ENCODE assay signal across 13 cellular contexts in the genomic region with DNA sequence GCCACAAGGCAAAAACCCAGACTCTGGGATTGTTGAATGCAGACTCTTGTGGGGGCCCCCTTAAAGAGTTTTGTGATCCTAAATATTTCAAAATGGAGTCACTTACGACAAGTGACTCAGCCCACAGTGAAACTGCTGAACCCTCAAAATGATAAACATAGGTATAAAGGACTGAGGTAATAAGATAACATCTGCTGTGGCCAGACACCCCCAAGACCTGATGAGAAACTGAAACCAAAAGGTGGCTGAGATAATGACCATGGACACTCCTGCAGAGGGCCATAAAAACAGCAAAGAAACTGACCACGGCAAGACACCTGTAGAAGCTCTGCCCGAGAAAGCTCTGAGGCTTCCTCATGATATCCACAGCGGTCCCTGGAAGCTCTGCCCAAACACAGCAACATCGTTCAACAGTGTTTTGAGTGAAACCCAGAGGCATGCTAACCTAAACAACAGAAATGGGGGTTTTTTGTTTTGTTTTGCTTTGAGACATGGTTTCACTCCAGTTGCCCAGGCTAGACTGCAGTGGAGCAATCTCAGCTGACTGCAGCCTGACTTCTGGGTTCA. TPM values are rescaled to one million over a fixed set of nuclear protein-coding genes. Genes with fewer than 3 reads are reported as not detected.
DNase-seq lines count a peak whose midpoint lies in the region; ATAC-seq and TF ChIP-seq lines count a peak whose summit lies in the region.
"Had no signal": no experiment of that assay in that cellular context is flagged by ENCODE, and none has a peak within 500 bp of the region (broad histone marks: within the 10 kb centered on the region; RNA-seq: fewer than 3 reads in every experiment).

No MANE protein-coding gene starts in this region.

- peaks cover 22 to 62% of the 10 kb centered on the region in 2 donors for H3K4me1 ChIP-seq in left lung

- ATAC-seq in HG03135 (IDR thresholded peaks at IDR 0.05; ENCODE audit: unreplicated experiment) (peak; percentile 42), left lung (no peak)
- ATAC-seq in stimulated activated memory B cell treated with anti-CD40 and anti-IgM and Interleukin-4, amounts not matched to agents 10 μg/mL and 1 μg/mL and 100 μg/mL, for 72 hours = no peak

- no peaks in the 10 kb centered on the region for H3K9me3 ChIP-seq in left lung

- H3K36me3 Mint-ChIP-seq in activated T-cell treated with anti-CD3 and anti-CD28 coated beads, Interleukin-2, amount 50 U/mL, for 24 hours (ENCODE audit: low read depth) = no peaks in the 10 kb centered on the region
- peaks cover 5% of the 10 kb centered on the region for H3K36me3 Mint-ChIP-seq in activated T-helper 2 cell treated with anti-CD3 and anti-CD28 coated beads, Interferon-gamma antibody, Interleukin-2, Interleukin-4, amounts not matched to agents 10 μg/mL and 5 μg/mL and 100 μg/mL, durations not matched to agents 14 hours and 24 hours and 36 hours (ENCODE audit: low read depth)
- no peaks in the 10 kb centered on the region for H3K36me3 Mint-ChIP-seq in stimulated activated memory B cell treated with anti-CD40 and anti-IgM and Interleukin-4, amounts not matched to agents 10 μg/mL and 1 μg/mL and 100 μg/mL, for 72 hours

- intact Hi-C loops in activated T-helper 2 cell treated with anti-CD3 and anti-CD28 coated beads, Interferon-gamma antibody, Interleukin-2, Interleukin-4, amounts not matched to agents 10 μg/mL and 5 μg/mL and 100 μg/mL, durations not matched to agents 14 hours and 24 hours and 36 hours (cut with micrococcal nuclease) = loop anchor here (1.0 to 10.0 kb wide), 5 partner anchors 32 to 137 kb away; partner anchors contain the start of genes ATL3 and PLAAT3
- intact Hi-C loops in left lung (cut with DNase I) = no loop called here

- H3K4me3 Mint-ChIP-seq in activated T-cell treated with anti-CD3 and anti-CD28 coated beads, Interleukin-2, amount 50 U/mL, for 24 hours = peak overlapping the region; percentile 36
- no peak overlapping the region for H3K4me3 Mint-ChIP-seq in activated T-helper 2 cell treated with anti-CD3 and anti-CD28 coated beads, Interferon-gamma antibody, Interleukin-2, Interleukin-4, amounts not matched to agents 10 μg/mL and 5 μg/mL and 100 μg/mL, durations not matched to agents 14 hours and 24 hours and 36 hours (ENCODE audit: low read depth)
- no peak overlapping the region for H3K4me3 Mint-ChIP-seq in stimulated activated memory B cell treated with anti-CD40 and anti-IgM and Interleukin-4, amounts not matched to agents 10 μg/mL and 1 μg/mL and 100 μg/mL, for 72 hours

- no peaks in the 10 kb centered on the region for H3K27me3 ChIP-seq in left lung

- DNase-seq in activated T-cell treated with anti-CD3 and anti-CD28 coated beads, Interleukin-2, amount 50 U/mL, for 24 hours = no peak
- DNase-seq in activated T-cell treated with anti-CD3 and anti-CD28 coated beads for 4 hours (no peak), left lung (no peak), pons (ENCODE audit: low spot score) (no peak), NCI-H2196 (lab: John Stamatoyannopoulos, UW; ENCODE audit: unreplicated experiment) (no peak)
- peak; percentile 16 for DNase-seq in activated T-helper 2 cell treated with anti-CD3 and anti-CD28 coated beads, Interferon-gamma antibody, Interleukin-2, Interleukin-4, amounts not matched to agents 10 μg/mL and 5 μg/mL and 100 μg/mL, durations not matched to agents 14 hours and 24 hours and 36 hours (ENCODE audit: low spot score)
- DNase-seq: NCI-H1694; SHP77; stimulated activated naive CD4-positive, alpha-beta T cell had no signal

- no peaks in the 10 kb centered on the region for H3K9me3 Mint-ChIP-seq in activated T-cell treated with anti-CD3 and anti-CD28 coated beads, Interleukin-2, amount 50 U/mL, for 24 hours
- H3K9me3 Mint-ChIP-seq in activated T-helper 2 cell treated with anti-CD3 and anti-CD28 coated beads, Interferon-gamma antibody, Interleukin-2, Interleukin-4, amounts not matched to agents 10 μg/mL and 5 μg/mL and 100 μg/mL, durations not matched to agents 14 hours and 24 hours and 36 hours = no peaks in the 10 kb centered on the region
- no peaks in the 10 kb centered on the region for H3K9me3 Mint-ChIP-seq in stimulated activated memory B cell treated with anti-CD40 and anti-IgM and Interleukin-4, amounts not matched to agents 10 μg/mL and 1 μg/mL and 100 μg/mL, for 72 hours

- H3K27me3 Mint-ChIP-seq in activated T-cell treated with anti-CD3 and anti-CD28 coated beads, Interleukin-2, amount 50 U/mL, for 24 hours = no peaks in the 10 kb centered on the region
- H3K27me3 Mint-ChIP-seq in activated T-helper 2 cell treated with anti-CD3 and anti-CD28 coated beads, Interferon-gamma antibody, Interleukin-2, Interleukin-4, amounts not matched to agents 10 μg/mL and 5 μg/mL and 100 μg/mL, durations not matched to agents 14 hours and 24 hours and 36 hours (ENCODE audit: low read depth) = no peaks in the 10 kb centered on the region
- H3K27me3 Mint-ChIP-seq in stimulated activated memory B cell treated with anti-CD40 and anti-IgM and Interleukin-4, amounts not matched to agents 10 μg/mL and 1 μg/mL and 100 μg/mL, for 72 hours = no peaks in the 10 kb centered on the region

- no peak for TF ChIP-seq CTCF in left lung (IDR thresholded peaks at IDR 0.05)

- H3K36me3 ChIP-seq in left lung = no peaks in the 10 kb centered on the region

- H3K27ac Mint-ChIP-seq in activated T-cell treated with anti-CD3 and anti-CD28 coated beads, Interleukin-2, amount 50 U/mL, for 24 hours = peak overlapping the region; percentile 94
- H3K27ac Mint-ChIP-seq in activated T-helper 2 cell treated with anti-CD3 and anti-CD28 coated beads, Interferon-gamma antibody, Interleukin-2, Interleukin-4, amounts not matched to agents 10 μg/mL and 5 μg/mL and 100 μg/mL, durations not matched to agents 14 hours and 24 hours and 36 hours = peak overlapping the region; percentile 74
- peak overlapping the region; percentile 85 for H3K27ac Mint-ChIP-seq in stimulated activated memory B cell treated with anti-CD40 and anti-IgM and Interleukin-4, amounts not matched to agents 10 μg/mL and 1 μg/mL and 100 μg/mL, for 72 hours

- no peak overlapping the region for H3K4me3 ChIP-seq in left lung
- H3K4me3 ChIP-seq: skin epidermis had no signal

- H3K27ac ChIP-seq in left lung = no peak overlapping the region

- peaks cover 86% of the 10 kb centered on the region for H3K4me1 Mint-ChIP-seq in activated T-cell treated with anti-CD3 and anti-CD28 coated beads, Interleukin-2, amount 50 U/mL, for 24 hours (ENCODE audit: low read depth)
- peaks cover 72% of the 10 kb centered on the region for H3K4me1 Mint-ChIP-seq in activated T-helper 2 cell treated with anti-CD3 and anti-CD28 coated beads, Interferon-gamma antibody, Interleukin-2, Interleukin-4, amounts not matched to agents 10 μg/mL and 5 μg/mL and 100 μg/mL, durations not matched to agents 14 hours and 24 hours and 36 hours (ENCODE audit: low read depth)
- peaks cover 61% of the 10 kb centered on the region for H3K4me1 Mint-ChIP-seq in stimulated activated memory B cell treated with anti-CD40 and anti-IgM and Interleukin-4, amounts not matched to agents 10 μg/mL and 1 μg/mL and 100 μg/mL, for 72 hours

RNA-seq across cellular contexts. Expression of gene PLAAT4, which starts 1.6 kb away (rescaled TPM):
- 41.4 and 45.7 TPM in 2 replicates for total RNA-seq in activated T-helper 2 cell treated with anti-CD3 and anti-CD28 coated beads, Interferon-gamma antibody, Interleukin-2, Interleukin-4, amounts not matched to agents 10 μg/mL and 5 μg/mL and 100 μg/mL, durations not matched to agents 14 hours and 24 hours and 36 hours
- total RNA-seq in left lung = 100 to 1,000 TPM; 105 to 217 TPM

RNA-seq across cellular contexts. Expression of gene PLAAT2, which starts 28.2 kb away (rescaled TPM):
- not detected in 2 replicates for total RNA-seq in activated T-helper 2 cell treated with anti-CD3 and anti-CD28 coated beads, Interferon-gamma antibody, Interleukin-2, Interleukin-4, amounts not matched to agents 10 μg/mL and 5 μg/mL and 100 μg/mL, durations not matched to agents 14 hours and 24 hours and 36 hours
- total RNA-seq in left lung = 1 to 10 TPM; 5.0 to 6.0 TPM
- total RNA-seq: cardiac septum had no signal

RNA-seq across cellular contexts. Expression of gene LGALS12, which starts 29.1 kb away (rescaled TPM):
- total RNA-seq in activated T-helper 2 cell treated with anti-CD3 and anti-CD28 coated beads, Interferon-gamma antibody, Interleukin-2, Interleukin-4, amounts not matched to agents 10 μg/mL and 5 μg/mL and 100 μg/mL, durations not matched to agents 14 hours and 24 hours and 36 hours = 1.1 and 1.4 TPM in 2 replicates
- total RNA-seq in left lung = under 1 TPM; 0.20 to 0.86 TPM

RNA-seq across cellular contexts. Expression of gene PLAAT5, which starts 44.0 kb away (rescaled TPM):
- 0.64 and 0.80 TPM in 2 replicates for total RNA-seq in activated T-helper 2 cell treated with anti-CD3 and anti-CD28 coated beads, Interferon-gamma antibody, Interleukin-2, Interleukin-4, amounts not matched to agents 10 μg/mL and 5 μg/mL and 100 μg/mL, durations not matched to agents 14 hours and 24 hours and 36 hours
- 1 to 10 TPM; 1.8 to 4.6 TPM for total RNA-seq in left lung
